In genomic region chr19:52138614-52139290, GRCh38 we compare ENCODE assay signal across 8 cellular contexts. TPM values are rescaled to one million over a fixed set of nuclear protein-coding genes. Genes with fewer than 3 reads are reported as not detected.
A peak's percentile ranks its signal among the peaks of the same experiment; 100 is the strongest.
DNase-seq lines count a peak whose midpoint lies in the region; ATAC-seq and TF ChIP-seq lines count a peak whose summit lies in the region.

No MANE protein-coding gene starts in this region.

- intact Hi-C loops in lower leg skin (cut with DNase I; ENCODE audit: low total_unique reads), result loop anchor here (5.0 kb wide), 1 partner anchor 54 kb away; the partner anchor contains the start of gene PPP2R1A

- H3K9me3 ChIP-seq in SK-N-SH, result peaks cover 5% of the 10 kb centered on the region; the same call in 1 of the 2 replicates

- peaks cover 48% of the 10 kb centered on the region for H3K79me2 ChIP-seq in SK-N-SH (ENCODE audit: insufficient read depth)

- no peak for TF ChIP-seq RAD21 in SK-N-SH (IDR thresholded peaks at IDR 0.05; ENCODE audit: low read length)

- ATAC-seq in HG02981 (IDR thresholded peaks at IDR 0.05; ENCODE audit: unreplicated experiment) (no peak), GM19455 (IDR thresholded peaks at IDR 0.05; ENCODE audit: unreplicated experiment) (no peak)

- DNase-seq in DMS79 treated with DMSO at 0.1 percent for 48 hours (lab: John Stamatoyannopoulos, UW) (peak; percentile 70), KBM-7 (peak; percentile 69), SK-N-SH (peak; percentile 61), choroid plexus epithelial cell (ENCODE audit: low read depth) (peak; percentile 15), lower leg skin (ENCODE audit: low spot score in 2 of 2) (no peak)
- peak; percentile 57 for DNase-seq in stimulated activated CD8-positive, alpha-beta memory T cell treated with anti-CD3 and anti-CD28 coated beads, Interleukin-4, amount 100 ng/mL, for 48 hours

- H3K4me3 ChIP-seq in SK-N-SH (ENCODE audit: low read depth in 2 of 2, low read length in 1 of 2) (peak overlapping the region; percentile 82 to 99), choroid plexus epithelial cell (ENCODE audit: low read depth, low read length) (peak overlapping the region; percentile 86), lower leg skin (ENCODE audit: low read depth, poor library complexity, severe bottlenecking) (peak overlapping the region; percentile 89)

- H3K36me3 ChIP-seq in SK-N-SH (replicated peaks in 1 of 2; ENCODE audit: control insufficient read depth in 1 of 2, insufficient read depth in 2 of 2, low read length in 1 of 2), result peaks cover 0 to 21% of the 10 kb centered on the region in 2 experiments

- no peaks in the 10 kb centered on the region for H3K27me3 ChIP-seq in SK-N-SH (ENCODE audit: insufficient read depth)

- in situ Hi-C loops in KBM-7 (cut with MboI; ENCODE audit: low pct_unique_long_range_greater_than_20kb, low sequenced_read_pairs), result no loop called here

- 0 out of 4 replicates have a peak, but pooled peaks of 1 of the 2 experiments have one; percentile 2 for TF ChIP-seq EP300 in SK-N-SH (IDR thresholded peaks at IDR 0.05; ENCODE audit: borderline replicate concordance in 1 of 2, low read depth in 1 of 2, low read length in 1 of 2)

- peak overlapping the region; percentile 88 for H3K9ac ChIP-seq in SK-N-SH

- H3F3A ChIP-seq in SK-N-SH (replicated peaks; ENCODE audit: insufficient read depth), result peaks cover 13% of the 10 kb centered on the region

- POLR2A ChIA-PET in SK-N-SH (lab: Yijun Ruan, JAX), result interaction anchor here (0.6 to 2.2 kb wide), 3 partner anchors 33 to 51 kb away, joined by 3 to 10 read pairs (median 4); partner anchors contain the start of gene PPP2R1A

- peaks cover 0 to 9% of the 10 kb centered on the region in 2 experiments; a peak in 2 of 4 replicates for H3K4me1 ChIP-seq in SK-N-SH (ENCODE audit: control insufficient read depth in 1 of 2, insufficient read depth in 2 of 2, low read depth in 1 of 2, low read length in 1 of 2)

- H3K4me2 ChIP-seq in SK-N-SH, result peak overlapping the region; percentile 96

- TF ChIP-seq POLR2A in lower leg skin (IDR thresholded peaks at IDR 0.05), result no peak

- WGBS in SK-N-SH (ENCODE audit: low lambda C conversion rate), result 5% methylated on average over 19 of the region's 19 CpGs
- WGBS in lower leg skin, 2 donors, result 0% methylated on average over 19 of the region's 19 CpGs

- CTCF ChIA-PET in SK-N-SH (lab: Yijun Ruan, JAX), result interaction anchor here (0.6 to 2.8 kb wide), 9 partner anchors 9 to 721 kb away, joined by 3 to 20 read pairs (median 5); partner anchors contain the start of genes PPP2R1A and SIGLEC10

- H3K27ac ChIP-seq in SK-N-SH (ENCODE audit: low read depth in 2 of 2, low read length in 1 of 2), result peak overlapping the region; percentile 92 to 97

- H4K20me1 ChIP-seq in SK-N-SH (ENCODE audit: insufficient read depth), result no peaks in the 10 kb centered on the region

- H2AFZ ChIP-seq in SK-N-SH (ENCODE audit: low read depth), result peak overlapping the region; percentile 100

- TF ChIP-seq CTCF in SK-N-SH (IDR thresholded peaks at IDR 0.05) (no peak), choroid plexus epithelial cell (conservative IDR thresholded peaks at IDR 0.05; ENCODE audit: low read depth, low read length) (no peak), lower leg skin (IDR thresholded peaks at IDR 0.05) (no peak)

- no peaks in the 10 kb centered on the region for H3K9me2 ChIP-seq in SK-N-SH

TF ChIP-seq in SK-N-SH, 30 proteins besides CTCF, POLR2A, EP300 and RAD21:
- TF ChIP-seq, protein P1, sequence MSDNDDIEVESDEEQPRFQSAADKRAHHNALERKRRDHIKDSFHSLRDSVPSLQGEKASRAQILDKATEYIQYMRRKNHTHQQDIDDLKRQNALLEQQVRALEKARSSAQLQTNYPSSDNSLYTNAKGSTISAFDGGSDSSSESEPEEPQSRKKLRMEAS (IDR thresholded peaks at IDR 0.05; ENCODE audit: low read depth), result peak; percentile 94
- TF ChIP-seq, protein P2, sequence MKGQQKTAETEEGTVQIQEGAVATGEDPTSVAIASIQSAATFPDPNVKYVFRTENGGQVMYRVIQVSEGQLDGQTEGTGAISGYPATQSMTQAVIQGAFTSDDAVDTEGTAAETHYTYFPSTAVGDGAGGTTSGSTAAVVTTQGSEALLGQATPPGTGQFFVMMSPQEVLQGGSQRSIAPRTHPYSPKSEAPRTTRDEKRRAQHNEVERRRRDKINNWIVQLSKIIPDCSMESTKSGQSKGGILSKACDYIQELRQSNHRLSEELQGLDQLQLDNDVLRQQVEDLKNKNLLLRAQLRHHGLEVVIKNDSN (IDR thresholded peaks at IDR 0.05; ENCODE audit: borderline replicate concordance, low read depth), result peak; percentile 52; the same call in 1 of the 2 replicates
- peak; percentile 98 for TF ChIP-seq MXI1 (IDR thresholded peaks at IDR 0.05; ENCODE audit: low read depth, low read length)
- TF ChIP-seq EZH2phosphoT487 (IDR thresholded peaks at IDR 0.05; ENCODE audit: borderline replicate concordance, low read depth), result no peak
- no peak for TF ChIP-seq TEAD4 (IDR thresholded peaks at IDR 0.05; ENCODE audit: borderline replicate concordance, insufficient read depth)
- TF ChIP-seq YY1 (IDR thresholded peaks at IDR 0.05; ENCODE audit: low read depth), result no peak

RNA-seq across cellular contexts. Expression of gene ZNF616, which starts 1.0 kb away (rescaled TPM):
- polyA plus RNA-seq in SK-N-SH (2012; rRNA removed), result 1.5 and 2.0 TPM in 2 replicates
- 2.0 and 2.1 TPM in 2 replicates for polyA plus RNA-seq in SK-N-SH (2012; cell fraction: cytosol; rRNA removed)
- polyA plus RNA-seq in SK-N-SH (2012; cell fraction: nucleus; rRNA removed), result 1.3 and 2.0 TPM in 2 replicates
- 10 to 100 TPM in 2 of 4 donors, 1 to 10 TPM in 2; 7.8 to 12.6 (median 9.8) TPM for total RNA-seq in lower leg skin

RNA-seq across cellular contexts. Expression of gene ZNF836, which starts 32.7 kb away (rescaled TPM):
- polyA plus RNA-seq in SK-N-SH (2012; rRNA removed), result 1.6 and 2.3 TPM in 2 replicates
- polyA plus RNA-seq in SK-N-SH (2012; cell fraction: cytosol; rRNA removed), result 1.3 and 1.9 TPM in 2 replicates
- polyA plus RNA-seq in SK-N-SH (2012; cell fraction: nucleus; rRNA removed), result 7.0 TPM in 2 replicates
- 10 to 100 TPM; 15.3 to 35.3 (median 24.7) TPM for total RNA-seq in lower leg skin

RNA-seq across cellular contexts. Expression of gene ZNF841, which starts 43.2 kb away (rescaled TPM):
- polyA plus RNA-seq in SK-N-SH (2012; rRNA removed), result 3.8 and 5.1 TPM in 2 replicates
- 2.2 and 2.5 TPM in 2 replicates for polyA plus RNA-seq in SK-N-SH (2012; cell fraction: cytosol; rRNA removed)
- polyA plus RNA-seq in SK-N-SH (2012; cell fraction: nucleus; rRNA removed), result 10.4 and 16.6 TPM in 2 replicates
- 10 to 100 TPM; 15.0 to 34.1 (median 19.3) TPM for total RNA-seq in lower leg skin

RNA-seq across cellular contexts. Expression of gene PPP2R1A, which starts 51.1 kb away (rescaled TPM):
- polyA plus RNA-seq in SK-N-SH (2012; rRNA removed), result 162 and 163 TPM in 2 replicates
- polyA plus RNA-seq in SK-N-SH (2012; cell fraction: cytosol; rRNA removed), result 80.3 and 120 TPM in 2 replicates
- 159 and 228 TPM in 2 replicates for polyA plus RNA-seq in SK-N-SH (2012; cell fraction: nucleus; rRNA removed)
- total RNA-seq in lower leg skin, result 100 to 1,000 TPM; 200 to 226 (median 224) TPM

Comparison
In these comparisons a context has a peak if more than half of its experiments do, and no peak if none do; other contexts are left out.
1. DNase-seq: peak in DMS79 treated with DMSO at 0.1 percent for 48 hours (single experiment), KBM-7 (single experiment), SK-N-SH (single experiment), choroid plexus epithelial cell (single experiment) and stimulated activated CD8-positive, alpha-beta memory T cell treated with anti-CD3 and anti-CD28 coated beads, Interleukin-4, amount 100 ng/mL, for 48 hours (single experiment); none in lower leg skin (0 of 2).
2. Peak in every context shown above with its lines, with median percentiles within 50 percentile points of each other: H3K4me3 ChIP-seq.